ENCODE assay signal across 15 cellular contexts in the genomic region with DNA sequence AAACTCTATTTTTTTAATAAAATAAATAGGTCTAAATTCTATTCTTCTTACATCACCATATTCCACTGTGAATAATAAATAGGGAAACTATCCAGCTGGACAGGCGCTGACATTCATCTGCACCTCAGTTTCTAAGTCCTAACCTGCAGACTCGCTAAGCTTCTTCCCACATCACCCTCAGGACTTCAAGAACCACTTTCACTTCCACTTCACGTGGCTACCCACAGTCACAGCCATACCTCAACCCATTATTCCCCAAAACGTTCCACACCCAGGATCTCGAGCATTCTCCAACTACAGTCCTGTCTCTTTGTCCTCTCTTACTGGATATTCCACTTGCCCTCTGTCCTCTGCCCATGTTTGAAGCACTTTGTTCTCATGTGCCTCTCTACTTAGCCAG.
A peak's percentile ranks its signal among the peaks of the same experiment; 100 is the strongest.
DNase-seq lines count a peak whose midpoint lies in the region; ATAC-seq and TF ChIP-seq lines count a peak whose summit lies in the region.
"Had no signal": no experiment of that assay in that cellular context is flagged by ENCODE, and none has a peak within 500 bp of the region (broad histone marks: within the 10 kb centered on the region; RNA-seq: fewer than 3 reads in every experiment).

No MANE protein-coding gene starts in this region.

- peak overlapping the region; percentile 5 for H3K27ac Mint-ChIP-seq in activated T-cell treated with anti-CD3 and anti-CD28 coated beads, Interleukin-2, amount 50 U/mL, for 24 hours
- H3K27ac Mint-ChIP-seq in HFFc6, result peak overlapping the region; percentile 1; the same call in 1 of the 2 replicates
- H3K27ac Mint-ChIP-seq in stimulated activated memory B cell treated with anti-CD40 and anti-IgM and Interleukin-4, amounts not matched to agents 10 μg/mL and 1 μg/mL and 100 μg/mL, for 72 hours, result peak overlapping the region; percentile 3

- no peak for TF ChIP-seq CTCF in HFFc6 (IDR thresholded peaks at IDR 0.05)

- ATAC-seq in HG03469 (IDR thresholded peaks at IDR 0.05; ENCODE audit: unreplicated experiment), result peak; percentile 43
- ATAC-seq in stimulated activated memory B cell treated with anti-CD40 and anti-IgM and Interleukin-4, amounts not matched to agents 10 μg/mL and 1 μg/mL and 100 μg/mL, for 72 hours, result peak; percentile 71
- ATAC-seq: A549, right lobe of liver had no signal

- no peak for DNase-seq in activated T-cell treated with anti-CD3 and anti-CD28 coated beads, Interleukin-2, amount 50 U/mL, for 24 hours
- DNase-seq in activated T-cell treated with anti-CD3 and anti-CD28 coated beads for 4 hours, result no peak
- no peak for DNase-seq in HFFc6
- no peak for DNase-seq in DMS79 treated with DMSO at 0.1 percent for 48 hours (lab: John Stamatoyannopoulos, UW)
- DNase-seq in cortex of kidney (lab: John Stamatoyannopoulos, UW), result no peak
- DNase-seq in kidney glomerular epithelial cell (lab: John Stamatoyannopoulos, UW), result no peak
- DNase-seq: activated naive CD4-positive, alpha-beta T cell treated with anti-CD3 and anti-CD28 coated beads, Interleukin-2, amount 50 U/mL, for 16 hours; dermis blood vessel endothelial cell; DMS79; foreskin fibroblast; right lobe of liver; tibial artery had no signal

- no peaks in the 10 kb centered on the region for H3K9me3 Mint-ChIP-seq in activated T-cell treated with anti-CD3 and anti-CD28 coated beads, Interleukin-2, amount 50 U/mL, for 24 hours
- H3K9me3 Mint-ChIP-seq in HFFc6, result no peaks in the 10 kb centered on the region
- H3K9me3 Mint-ChIP-seq in stimulated activated memory B cell treated with anti-CD40 and anti-IgM and Interleukin-4, amounts not matched to agents 10 μg/mL and 1 μg/mL and 100 μg/mL, for 72 hours, result no peaks in the 10 kb centered on the region

- no peak overlapping the region for H3K4me3 Mint-ChIP-seq in activated T-cell treated with anti-CD3 and anti-CD28 coated beads, Interleukin-2, amount 50 U/mL, for 24 hours
- no peak overlapping the region for H3K4me3 Mint-ChIP-seq in HFFc6
- H3K4me3 Mint-ChIP-seq in stimulated activated memory B cell treated with anti-CD40 and anti-IgM and Interleukin-4, amounts not matched to agents 10 μg/mL and 1 μg/mL and 100 μg/mL, for 72 hours, result no peak overlapping the region

- H3K27me3 Mint-ChIP-seq in activated T-cell treated with anti-CD3 and anti-CD28 coated beads, Interleukin-2, amount 50 U/mL, for 24 hours, result no peaks in the 10 kb centered on the region
- H3K27me3 Mint-ChIP-seq in HFFc6 (ENCODE audit: insufficient read depth), result no peaks in the 10 kb centered on the region; the same call in none of the 2 replicates
- H3K27me3 Mint-ChIP-seq in stimulated activated memory B cell treated with anti-CD40 and anti-IgM and Interleukin-4, amounts not matched to agents 10 μg/mL and 1 μg/mL and 100 μg/mL, for 72 hours, result no peaks in the 10 kb centered on the region

- H3K4me1 Mint-ChIP-seq in activated T-cell treated with anti-CD3 and anti-CD28 coated beads, Interleukin-2, amount 50 U/mL, for 24 hours (ENCODE audit: low read depth), result peaks cover 28% of the 10 kb centered on the region
- H3K4me1 Mint-ChIP-seq in HFFc6 (ENCODE audit: low read depth), result peaks cover 17% of the 10 kb centered on the region
- peaks cover 13% of the 10 kb centered on the region for H3K4me1 Mint-ChIP-seq in stimulated activated memory B cell treated with anti-CD40 and anti-IgM and Interleukin-4, amounts not matched to agents 10 μg/mL and 1 μg/mL and 100 μg/mL, for 72 hours

- H3K36me3 Mint-ChIP-seq in activated T-cell treated with anti-CD3 and anti-CD28 coated beads, Interleukin-2, amount 50 U/mL, for 24 hours (ENCODE audit: low read depth), result peaks cover 49% of the 10 kb centered on the region
- peaks cover 31% of the 10 kb centered on the region for H3K36me3 Mint-ChIP-seq in HFFc6 (ENCODE audit: low read depth)
- peaks cover 32% of the 10 kb centered on the region for H3K36me3 Mint-ChIP-seq in stimulated activated memory B cell treated with anti-CD40 and anti-IgM and Interleukin-4, amounts not matched to agents 10 μg/mL and 1 μg/mL and 100 μg/mL, for 72 hours
